Comparison of ENCODE assay signal across 24 cellular contexts in the genomic region with DNA sequence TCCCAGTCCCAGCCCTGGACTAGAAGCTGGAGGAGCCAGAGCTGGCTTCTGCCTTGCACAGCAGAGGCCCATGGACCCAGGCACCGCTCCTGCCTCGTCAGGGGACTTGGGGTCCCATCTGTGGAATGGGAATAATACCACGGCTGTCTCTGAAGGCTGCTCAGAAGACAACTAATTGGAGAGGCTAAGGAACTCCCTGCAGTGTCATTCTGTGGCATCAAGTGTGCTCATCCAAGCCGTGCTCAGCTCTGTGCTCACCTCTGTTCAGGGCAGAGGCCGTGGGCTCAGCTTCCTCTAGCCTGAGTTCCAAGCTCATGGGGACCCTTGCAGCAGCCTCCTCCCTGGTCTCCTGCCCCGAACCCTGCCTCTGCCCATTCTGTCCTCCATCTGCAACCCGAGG. TPM values are rescaled to one million over a fixed set of nuclear protein-coding genes. Genes with fewer than 3 reads are reported as not detected.
"Had no signal": no experiment of that assay in that cellular context is flagged by ENCODE, and none has a peak within 500 bp of the region (broad histone marks: within the 10 kb centered on the region; RNA-seq: fewer than 3 reads in every experiment).

No MANE protein-coding gene starts in this region.

- FAIRE-seq: TTC549 had no signal

- H3K9me3 ChIP-seq: breast epithelium had no signal

- ATAC-seq: activated T-cell treated with anti-CD3 and anti-CD28 coated beads, Interleukin-2, amount 50 U/mL, for 72 hours; PC-3; T-cell had no signal

- H3K4me1 ChIP-seq: breast epithelium had no signal

- H3K4me3 ChIP-seq: breast epithelium, SK-N-MC had no signal

- H3K27ac ChIP-seq: breast epithelium, SK-N-MC had no signal

- H3K9me3 Mint-ChIP-seq: activated B cell treated with CpG ODN at 0.5 μM for 24 hours; activated CD4-positive, alpha-beta T cell treated with anti-CD3 and anti-CD28 coated beads, Interleukin-2, amount 10 ng/mL, durations not matched to agents 24 days and 14 days; activated naive CD4-positive, alpha-beta T cell treated with anti-CD3 and anti-CD28 coated beads, Interleukin-2, amount 10 ng/mL, durations not matched to agents 7 days and 5 days; activated naive CD8-positive, alpha-beta T cell treated with anti-CD3 and anti-CD28 coated beads for 36 hours; activated T-cell treated with anti-CD3 and anti-CD28 coated beads, Interleukin-2, amount 50 U/mL, for 72 hours; activated T-helper 2 cell treated with anti-CD3 and anti-CD28 coated beads, Interferon-gamma antibody, Interleukin-2, Interleukin-4, amounts not matched to agents 10 μg/mL and 5 μg/mL and 100 μg/mL, durations not matched to agents 14 hours and 24 hours and 36 hours; T-cell had no signal

- H3K36me3 Mint-ChIP-seq: activated naive CD4-positive, alpha-beta T cell treated with anti-CD3 and anti-CD28 coated beads, Interleukin-2, amount 10 ng/mL, durations not matched to agents 7 days and 5 days; activated naive CD8-positive, alpha-beta T cell treated with anti-CD3 and anti-CD28 coated beads for 36 hours; T-cell had no signal

- H3K4me1 Mint-ChIP-seq: activated B cell treated with CpG ODN at 0.5 μM for 24 hours; activated CD4-positive, alpha-beta T cell treated with anti-CD3 and anti-CD28 coated beads, Interleukin-2, amount 10 ng/mL, durations not matched to agents 24 days and 14 days had no signal

- H3K36me3 ChIP-seq: breast epithelium had no signal

- H3K27ac Mint-ChIP-seq: activated B cell treated with CpG ODN at 0.5 μM for 24 hours; activated CD4-positive, alpha-beta T cell treated with anti-CD3 and anti-CD28 coated beads, Interleukin-2, amount 10 ng/mL, durations not matched to agents 24 days and 14 days; activated naive CD4-positive, alpha-beta T cell treated with anti-CD3 and anti-CD28 coated beads, Interleukin-2, amount 10 ng/mL, durations not matched to agents 7 days and 5 days; activated naive CD8-positive, alpha-beta T cell treated with anti-CD3 and anti-CD28 coated beads for 36 hours; activated T-cell treated with anti-CD3 and anti-CD28 coated beads, Interleukin-2, amount 50 U/mL, for 72 hours; activated T-helper 2 cell treated with anti-CD3 and anti-CD28 coated beads, Interferon-gamma antibody, Interleukin-2, Interleukin-4, amounts not matched to agents 10 μg/mL and 5 μg/mL and 100 μg/mL, durations not matched to agents 14 hours and 24 hours and 36 hours had no signal

- H3K4me3 Mint-ChIP-seq: activated B cell treated with CpG ODN at 0.5 μM for 24 hours; activated CD4-positive, alpha-beta T cell treated with anti-CD3 and anti-CD28 coated beads, Interleukin-2, amount 10 ng/mL, durations not matched to agents 24 days and 14 days; activated naive CD4-positive, alpha-beta T cell treated with anti-CD3 and anti-CD28 coated beads, Interleukin-2, amount 10 ng/mL, durations not matched to agents 7 days and 5 days; activated naive CD8-positive, alpha-beta T cell treated with anti-CD3 and anti-CD28 coated beads for 36 hours; activated T-cell treated with anti-CD3 and anti-CD28 coated beads, Interleukin-2, amount 50 U/mL, for 72 hours; T-cell had no signal

- DNase-seq: activated B cell treated with CpG ODN at 0.5 μM for 24 hours; activated CD4-positive, alpha-beta T cell treated with anti-CD3 and anti-CD28 coated beads for 1 hour; activated CD4-positive, alpha-beta T cell treated with anti-CD3 and anti-CD28 coated beads, Interleukin-2, amount 10 ng/mL, durations not matched to agents 24 days and 14 days; activated CD4-positive, alpha-beta T cell treated with anti-CD3 and anti-CD28 coated beads, Interleukin-2, amount 50 U/mL, for 48 hours; activated CD8-positive, alpha-beta memory T cell treated with anti-CD3 and anti-CD28 coated beads, Interleukin-2, amount 50 U/mL, for 4 hours; activated gamma-delta T cell treated with Interleukin-2 at 50 U/mL for 16 hours; activated naive CD4-positive, alpha-beta T cell treated with anti-CD3 and anti-CD28 coated beads, Interleukin-2, amount 10 ng/mL, durations not matched to agents 7 days and 5 days; activated naive CD8-positive, alpha-beta T cell treated with anti-CD3 and anti-CD28 coated beads for 36 hours; activated T-cell treated with anti-CD3 and anti-CD28 coated beads, Interleukin-2, amount 50 U/mL, for 72 hours; Karpas-422; NCI-H1105 treated with DMSO at 0.1 percent for 48 hours; NCI-H146; NCI-H187 treated with DMSO at 0.1 percent for 48 hours; NCI-H2081 treated with DMSO at 0.1 percent for 48 hours; NCI-H446; NCI-H524; PC-3; T-cell; T-helper 2 cell; T1000 had no signal

RNA-seq across cellular contexts. Expression of a gene that starts 31.8 kb away (rescaled TPM):
- total RNA-seq: activated B cell treated with CpG ODN at 0.5 μM for 24 hours; activated CD4-positive, alpha-beta T cell treated with anti-CD3 and anti-CD28 coated beads, Interleukin-2, amount 10 ng/mL, durations not matched to agents 24 days and 14 days; activated naive CD8-positive, alpha-beta T cell treated with anti-CD3 and anti-CD28 coated beads for 36 hours; activated T-cell treated with anti-CD3 and anti-CD28 coated beads, Interleukin-2, amount 50 U/mL, for 72 hours; activated T-helper 2 cell treated with anti-CD3 and anti-CD28 coated beads, Interferon-gamma antibody, Interleukin-2, Interleukin-4, amounts not matched to agents 10 μg/mL and 5 μg/mL and 100 μg/mL, durations not matched to agents 14 hours and 24 hours and 36 hours; T-cell had no signal
